8 cellular contexts compared by ENCODE assay signal in the genomic region with DNA sequence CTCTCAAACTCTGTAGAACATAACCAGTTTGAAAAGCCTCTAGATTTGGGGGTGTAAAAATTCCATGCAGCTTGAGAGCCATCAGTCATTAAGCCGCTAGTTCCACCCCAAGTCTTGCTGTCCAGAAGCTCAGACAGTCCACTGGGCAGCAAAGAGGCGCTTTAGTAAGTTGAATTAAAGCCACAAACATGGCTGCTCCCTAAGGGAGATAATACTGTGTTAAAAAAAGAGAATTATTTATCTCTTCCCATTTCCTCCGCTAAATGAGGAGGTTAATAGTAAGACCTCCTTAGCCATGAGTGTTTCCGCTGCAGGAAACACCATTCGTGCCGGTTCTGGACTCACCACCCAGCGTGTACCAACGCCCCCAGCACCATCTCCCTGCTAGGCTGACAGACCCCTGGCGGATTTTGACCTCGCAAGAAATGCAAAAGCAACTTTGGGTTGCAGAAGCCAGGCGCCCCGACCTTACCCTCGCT. TPM values are rescaled to one million over a fixed set of nuclear protein-coding genes. Genes with fewer than 3 reads are reported as not detected.
A peak's percentile ranks its signal among the peaks of the same experiment; 100 is the strongest.
DNase-seq lines count a peak whose midpoint lies in the region; ATAC-seq and TF ChIP-seq lines count a peak whose summit lies in the region.

No MANE protein-coding gene starts in this region.

- H3K4me3 ChIP-seq in BLaER1 (peak overlapping the region; percentile 94), upper lobe of left lung (peak overlapping the region; percentile 82 to 94 (median 93))

- POLR2A ChIA-PET in RWPE1 (lab: Yijun Ruan, JAX; ENCODE audit: low non-redundant PET) = interaction anchor here (0.7 kb wide), 1 partner anchor 11 kb away, joined by 3 read pairs; no protein-coding TSS in a partner anchor

- peak overlapping the region; percentile 89 for H3K4me2 ChIP-seq in BLaER1

- peak overlapping the region; percentile 86 for H3K9ac ChIP-seq in BLaER1

- 0 out of 2 replicates have a peak, but pooled peaks cover 5% of the 10 kb centered on the region for H4K20me1 ChIP-seq in BLaER1

- no peak for TF ChIP-seq POLR2A in upper lobe of left lung (IDR thresholded peaks at IDR 0.05)

- TF ChIP-seq CTCF in RWPE1 (conservative IDR thresholded peaks at IDR 0.05; ENCODE audit: low read depth) (no peak), upper lobe of left lung (IDR thresholded peaks at IDR 0.05) (no peak)

- DNase-seq in RWPE1 (ENCODE audit: low spot score) (no peak), midbrain (lab: John Stamatoyannopoulos, UW) (peak; percentile 60), upper lobe of left lung (no peak), T-helper 9 cell (no peak)
- DNase-seq in effector memory CD8-positive, alpha-beta T cell = no peak

- WGBS in upper lobe of left lung, 2 donors = 0 to 1% methylated on average over 7 to 13 of the region's 13 CpGs

- no peaks in the 10 kb centered on the region for H3K9me3 Mint-ChIP-seq in effector memory CD8-positive, alpha-beta T cell

- H3K4me1 Mint-ChIP-seq in effector memory CD8-positive, alpha-beta T cell (ENCODE audit: low read depth in 2 of 2) = peaks cover 19 to 42% of the 10 kb centered on the region in 2 donors

- peak overlapping the region; percentile 98 for H3K27ac Mint-ChIP-seq in effector memory CD8-positive, alpha-beta T cell

- H3K9me3 ChIP-seq in BLaER1 = no peaks in the 10 kb centered on the region
- H3K9me3 ChIP-seq in upper lobe of left lung = no peaks in the 10 kb centered on the region

- no peaks in the 10 kb centered on the region for H3K27me3 Mint-ChIP-seq in effector memory CD8-positive, alpha-beta T cell

- CTCF ChIA-PET in RWPE1 (lab: Yijun Ruan, JAX) = interaction anchor here (0.6 to 0.9 kb wide), 6 partner anchors 13 to 762 kb away, joined by 3 to 4 read pairs (median 3); no protein-coding TSS in a partner anchor

- H3K36me3 ChIP-seq in BLaER1 = 0 out of 2 replicates have a peak, but pooled peaks cover 5% of the 10 kb centered on the region
- no peaks in the 10 kb centered on the region for H3K36me3 ChIP-seq in upper lobe of left lung

- H3K4me1 ChIP-seq in BLaER1 (peaks cover 60% of the 10 kb centered on the region), upper lobe of left lung (peaks cover 34 to 40% (median 38%) of the 10 kb centered on the region in 4 donors)

- H3K27me3 ChIP-seq in BLaER1 = no peaks in the 10 kb centered on the region
- H3K27me3 ChIP-seq in upper lobe of left lung = no peaks in the 10 kb centered on the region

- H3K4me3 Mint-ChIP-seq in effector memory CD8-positive, alpha-beta T cell = peak overlapping the region; percentile 88 to 90

- no peak for TF ChIP-seq EP300 in upper lobe of left lung (IDR thresholded peaks at IDR 0.05)

- peak; percentile 3 for ATAC-seq in GM18520 (IDR thresholded peaks at IDR 0.05; ENCODE audit: unreplicated experiment)
- peak; percentile 17 for ATAC-seq in HG03039 (IDR thresholded peaks at IDR 0.05; ENCODE audit: unreplicated experiment)
- ATAC-seq in effector memory CD8-positive, alpha-beta T cell (replicated peaks) = peak; percentile 4
- peak; percentile 25 to 41 for ATAC-seq in upper lobe of left lung (ENCODE audit: low FRiP score in 2 of 2)

- peaks cover 11% of the 10 kb centered on the region for H3K36me3 Mint-ChIP-seq in effector memory CD8-positive, alpha-beta T cell (ENCODE audit: insufficient read depth)

- H3K27ac ChIP-seq in BLaER1 (peak overlapping the region; percentile 87), RWPE1 (peak overlapping the region; percentile 84), upper lobe of left lung (peak overlapping the region; percentile 91 to 94 (median 94))

RNA-seq across cellular contexts. Expression of a gene that starts 0.5 kb away (rescaled TPM):
- 10 to 100 TPM; 33.5 to 81.1 (median 69.2) TPM for total RNA-seq in upper lobe of left lung

RNA-seq across cellular contexts. Expression of a gene that starts 8.7 kb away (rescaled TPM):
- 10 to 100 TPM in 5 of 6 donors, 1 to 10 TPM in 1; 8.3 to 78.9 (median 47.0) TPM for total RNA-seq in upper lobe of left lung
